In the genomic region with DNA sequence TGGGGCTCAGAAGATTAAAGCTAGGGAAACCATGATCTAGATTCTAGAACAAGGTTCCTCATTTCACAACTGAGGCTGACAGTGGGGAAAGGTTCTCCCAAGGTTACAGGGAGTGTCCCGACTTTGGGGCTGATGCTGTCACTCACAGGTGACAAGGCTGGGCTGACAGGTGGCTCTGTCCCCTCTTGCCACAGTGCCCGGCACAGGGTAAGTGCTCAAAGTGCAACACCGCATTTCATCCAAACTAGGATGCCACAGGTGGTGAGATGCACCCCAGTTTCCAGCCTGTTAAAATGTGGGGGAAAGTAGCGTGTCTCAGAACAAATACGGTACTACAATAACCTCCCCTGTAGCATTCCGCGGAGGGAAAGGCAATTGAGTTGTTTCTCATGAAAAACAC, we compare ENCODE assay signal across 24 cellular contexts. TPM values are rescaled to one million over a fixed set of nuclear protein-coding genes. Genes with fewer than 3 reads are reported as not detected.
A peak's percentile ranks its signal among the peaks of the same experiment; 100 is the strongest.
DNase-seq lines count a peak whose midpoint lies in the region; ATAC-seq and TF ChIP-seq lines count a peak whose summit lies in the region.
"Had no signal": no experiment of that assay in that cellular context is flagged by ENCODE, and none has a peak within 500 bp of the region (broad histone marks: within the 10 kb centered on the region; RNA-seq: fewer than 3 reads in every experiment).

No MANE protein-coding gene starts in this region.

- peaks cover 5% of the 10 kb centered on the region for H3K4me1 Mint-ChIP-seq in activated T-cell treated with anti-CD3 and anti-CD28 coated beads, Interleukin-2, amount 50 U/mL, for 24 hours (ENCODE audit: low read depth)
- peaks cover 6% of the 10 kb centered on the region for H3K4me1 Mint-ChIP-seq in glutamatergic neuron (ENCODE audit: low read depth, unreplicated experiment)
- H3K4me1 Mint-ChIP-seq: GM23338 had no signal

- H3K36me3 ChIP-seq in stomach: peaks cover 0 to 3% (median 0%) of the 10 kb centered on the region in 4 donors
- H3K36me3 ChIP-seq: Peyer's patch, SJCRH30 had no signal

- TF ChIP-seq POLR2A in stomach (IDR thresholded peaks at IDR 0.05): no peak

- H3K27me3 Mint-ChIP-seq in activated T-cell treated with anti-CD3 and anti-CD28 coated beads, Interleukin-2, amount 50 U/mL, for 24 hours: no peaks in the 10 kb centered on the region
- H3K27me3 Mint-ChIP-seq in glutamatergic neuron (ENCODE audit: unreplicated experiment): peaks cover 8% of the 10 kb centered on the region

- no peaks in the 10 kb centered on the region for H3K9me3 Mint-ChIP-seq in activated T-cell treated with anti-CD3 and anti-CD28 coated beads, Interleukin-2, amount 50 U/mL, for 24 hours
- peaks cover 5% of the 10 kb centered on the region for H3K9me3 Mint-ChIP-seq in glutamatergic neuron (ENCODE audit: unreplicated experiment)
- H3K9me3 Mint-ChIP-seq: GM23338 had no signal

- peaks cover 0 to 43% (median 0%) of the 10 kb centered on the region in 3 donors for H3K27me3 ChIP-seq in stomach
- H3K27me3 ChIP-seq: Peyer's patch had no signal

- no peak for TF ChIP-seq EP300 in stomach (IDR thresholded peaks at IDR 0.05)

- no peaks in the 10 kb centered on the region for H3K4me1 ChIP-seq in stomach
- H3K4me1 ChIP-seq: SJCRH30 had no signal

- H3K36me3 Mint-ChIP-seq in activated T-cell treated with anti-CD3 and anti-CD28 coated beads, Interleukin-2, amount 50 U/mL, for 24 hours (ENCODE audit: low read depth): peaks cover 51% of the 10 kb centered on the region
- no peaks in the 10 kb centered on the region for H3K36me3 Mint-ChIP-seq in glutamatergic neuron (ENCODE audit: unreplicated experiment)

- TF ChIP-seq CTCF in stomach (IDR thresholded peaks at IDR 0.05): no peak
- TF ChIP-seq CTCF in glutamatergic neuron (IDR thresholded peaks at IDR 0.05; ENCODE audit: partially characterized antibody, unreplicated experiment): no peak

- intact Hi-C loops in stomach (cut with DNase I; ENCODE audit: low total_unique reads): no loop called here

- H3K27ac Mint-ChIP-seq in activated T-cell treated with anti-CD3 and anti-CD28 coated beads, Interleukin-2, amount 50 U/mL, for 24 hours: no peak overlapping the region
- H3K27ac Mint-ChIP-seq in glutamatergic neuron (ENCODE audit: unreplicated experiment): no peak overlapping the region
- H3K27ac Mint-ChIP-seq: GM23338 had no signal

- DNase-seq in activated T-cell treated with anti-CD3 and anti-CD28 coated beads, Interleukin-2, amount 50 U/mL, for 24 hours: peak; percentile 2
- no peak for DNase-seq in activated T-cell treated with anti-CD3 and anti-CD28 coated beads for 4 hours
- peak; percentile 34 for DNase-seq in activated CD8-positive, alpha-beta memory T cell treated with anti-CD3 and anti-CD28 coated beads, Interleukin-2, amount 50 U/mL, for 48 hours
- peak; percentile 7 for DNase-seq in islet precursor cell
- peak; percentile 10 for DNase-seq in stomach
- no peak for DNase-seq in glutamatergic neuron
- DNase-seq in stimulated activated naive CD8-positive, alpha-beta T cell treated with anti-CD3 and anti-CD28 coated beads, Interleukin-15, Interleukin-2, amounts not matched to agents 100 U/mL and 50 U/mL, for 24 hours: no peak
- DNase-seq in NOMO-1 (lab: John Stamatoyannopoulos, UW; ENCODE audit: unreplicated experiment in 2 of 2): no peak
- DNase-seq: HCEC 1CT, KG1, NCI-H1092, NCI-H1436, NCI-H1930, NCI-H226, NCI-H510A treated with DMSO at 0.1 percent for 48 hours, NCI-H748 treated with DMSO at 0.1 percent for 48 hours had no signal

- H3K27ac ChIP-seq in stomach: no peak overlapping the region
- H3K27ac ChIP-seq: Peyer's patch, SJCRH30 had no signal

- H3K4me3 ChIP-seq in stomach: no peak overlapping the region
- H3K4me3 ChIP-seq: GM23338, Peyer's patch, SJCRH30 had no signal

- no peaks in the 10 kb centered on the region for H3K9me3 ChIP-seq in stomach
- H3K9me3 ChIP-seq: Peyer's patch, SJCRH30 had no signal

- 83 to 91% (median 88%) methylated on average over 7 of the region's 7 CpGs for WGBS in stomach, 5 donors

- H3K4me3 Mint-ChIP-seq in activated T-cell treated with anti-CD3 and anti-CD28 coated beads, Interleukin-2, amount 50 U/mL, for 24 hours: no peak overlapping the region
- no peak overlapping the region for H3K4me3 Mint-ChIP-seq in glutamatergic neuron (ENCODE audit: unreplicated experiment)
- H3K4me3 Mint-ChIP-seq: CD14-positive monocyte, GM23338 had no signal

- no peak for ATAC-seq in stimulated activated naive CD8-positive, alpha-beta T cell treated with anti-CD3 and anti-CD28 coated beads, Interleukin-15, Interleukin-2, amounts not matched to agents 100 U/mL and 50 U/mL, for 24 hours
- ATAC-seq: GM23338 had no signal

RNA-seq across cellular contexts. Expression of gene ZBP1, which starts 7.8 kb away (rescaled TPM):
- not detected for total RNA-seq in stomach
- under 1 TPM in 2 of 3 donors, not detected in 1; 0.37 to 0.60 TPM for polyA plus RNA-seq in stomach
- total RNA-seq in glutamatergic neuron (ENCODE audit: unreplicated experiment): not detected
- total RNA-seq: A172, GM23338, HepG2 had no signal
- polyA plus RNA-seq: AG04450, GM23338, HepG2 had no signal

RNA-seq across cellular contexts. Expression of gene PCK1, which starts 51.5 kb away (rescaled TPM):
- total RNA-seq in stomach (100 to 1,000 TPM in 1 of 5 donors, 10 to 100 TPM in 2, under 1 TPM in 2; 0.43 to 311 (median 10.5) TPM), glutamatergic neuron (ENCODE audit: unreplicated experiment) (not detected)
- polyA plus RNA-seq in stomach: under 1 TPM; 0.12 to 0.76 (median 0.43) TPM
- total RNA-seq: A172, Daoy, GM23338, SJCRH30 had no signal
- polyA plus RNA-seq: AG04450, CD14-positive monocyte, GM23338 had no signal

Comparison
In these comparisons a context has a peak if more than half of its experiments do, and no peak if none do; other contexts are left out.
1. DNase-seq: peak in activated T-cell treated with anti-CD3 and anti-CD28 coated beads, Interleukin-2, amount 50 U/mL, for 24 hours (single experiment), activated CD8-positive, alpha-beta memory T cell treated with anti-CD3 and anti-CD28 coated beads, Interleukin-2, amount 50 U/mL, for 48 hours (single experiment), islet precursor cell (single experiment) and stomach (single experiment); none in activated T-cell treated with anti-CD3 and anti-CD28 coated beads for 4 hours (single experiment), glutamatergic neuron (single experiment), stimulated activated naive CD8-positive, alpha-beta T cell treated with anti-CD3 and anti-CD28 coated beads, Interleukin-15, Interleukin-2, amounts not matched to agents 100 U/mL and 50 U/mL, for 24 hours (single experiment) and NOMO-1 (0 of 2).